In genomic region chr22:20405291-20405930, GRCh38 we compare ENCODE assay signal across 27 cellular contexts.
"Had no signal": no experiment of that assay in that cellular context is flagged by ENCODE, and none has a peak within 500 bp of the region (broad histone marks: within the 10 kb centered on the region; RNA-seq: fewer than 3 reads in every experiment).

No MANE protein-coding gene starts in this region.

- H3K4me1 ChIP-seq: adrenal gland, gastroesophageal sphincter, prostate gland had no signal

- H3K9me3 ChIP-seq: adrenal gland, body of pancreas, gastroesophageal sphincter, ovary, prostate gland, thoracic aorta had no signal

- H3K9me3 Mint-ChIP-seq: activated T-cell treated with anti-CD3 and anti-CD28 coated beads, Interleukin-2, amount 50 U/mL, for 72 hours; immature natural killer cell; stimulated activated effector memory CD8-positive, alpha-beta T cell treated with anti-CD3 and anti-CD28 coated beads, Interleukin-12 subunit alpha, Interleukin-12 subunit beta, amount 100 ng/mL, for 72 hours; stimulated activated naive CD8-positive, alpha-beta T cell treated with anti-CD3 and anti-CD28 coated beads, Interleukin-15, Interleukin-2, amounts not matched to agents 100 ng/mL and 50 ng/mL, for 24 hours had no signal

- H3K27me3 Mint-ChIP-seq: activated naive CD8-positive, alpha-beta T cell; naive thymus-derived CD4-positive, alpha-beta T cell; stimulated activated naive CD8-positive, alpha-beta T cell treated with anti-CD3 and anti-CD28 coated beads, Interleukin-15, Interleukin-2, amounts not matched to agents 100 ng/mL and 50 ng/mL, for 24 hours had no signal

- H3K27ac Mint-ChIP-seq: activated naive CD8-positive, alpha-beta T cell; activated T-cell treated with anti-CD3 and anti-CD28 coated beads, Interleukin-2, amount 50 U/mL, for 72 hours; naive thymus-derived CD4-positive, alpha-beta T cell; stimulated activated effector memory CD8-positive, alpha-beta T cell treated with anti-CD3 and anti-CD28 coated beads, Interleukin-12 subunit alpha, Interleukin-12 subunit beta, amount 100 ng/mL, for 72 hours; stimulated activated naive CD8-positive, alpha-beta T cell treated with anti-CD3 and anti-CD28 coated beads, Interleukin-15, Interleukin-2, amounts not matched to agents 100 ng/mL and 50 ng/mL, for 24 hours had no signal

- H3K27ac ChIP-seq: adrenal gland, body of pancreas, gastroesophageal sphincter, ovary, prostate gland, skin epidermis, thoracic aorta had no signal

- ATAC-seq: activated T-cell treated with anti-CD3 and anti-CD28 coated beads, Interleukin-2, amount 50 U/mL, for 72 hours; body of pancreas; gastroesophageal sphincter; left colon; naive thymus-derived CD4-positive, alpha-beta T cell; sciatic nerve; stimulated activated effector memory CD8-positive, alpha-beta T cell treated with anti-CD3 and anti-CD28 coated beads, Interleukin-12 subunit alpha, Interleukin-12 subunit beta, amount 100 ng/mL, for 72 hours had no signal

- H3K4me3 ChIP-seq: adrenal gland, body of pancreas, gastroesophageal sphincter, ovary, prostate gland, skin epidermis, thoracic aorta had no signal

- H3K36me3 ChIP-seq: ovary, prostate gland had no signal

- H3K27me3 ChIP-seq: adrenal gland, body of pancreas, gastroesophageal sphincter, ovary had no signal

- H3K4me3 Mint-ChIP-seq: activated naive CD8-positive, alpha-beta T cell; activated T-cell treated with anti-CD3 and anti-CD28 coated beads, Interleukin-2, amount 50 U/mL, for 72 hours; immature natural killer cell; naive thymus-derived CD4-positive, alpha-beta T cell; stimulated activated effector memory CD8-positive, alpha-beta T cell treated with anti-CD3 and anti-CD28 coated beads, Interleukin-12 subunit alpha, Interleukin-12 subunit beta, amount 100 ng/mL, for 72 hours; stimulated activated naive CD8-positive, alpha-beta T cell treated with anti-CD3 and anti-CD28 coated beads, Interleukin-15, Interleukin-2, amounts not matched to agents 100 ng/mL and 50 ng/mL, for 24 hours had no signal

- DNase-seq: activated CD4-positive, alpha-beta T cell treated with anti-CD3 and anti-CD28 coated beads for 4 hours; activated CD4-positive, alpha-beta T cell treated with anti-CD3 and anti-CD28 coated beads, Interleukin-2, amount 50 U/mL, for 4 hours; activated CD4-positive, CD25-positive, alpha-beta regulatory T cell; activated effector memory CD4-positive, alpha-beta T cell treated with Interleukin-2 at 50 U/mL for 16 hours; activated naive CD4-positive, alpha-beta T cell treated with Interleukin-2 at 50 U/mL for 16 hours; activated T-cell treated with anti-CD3 and anti-CD28 coated beads for 4 hours; activated T-cell treated with anti-CD3 and anti-CD28 coated beads, Interleukin-2, amount 50 U/mL, for 72 hours; body of pancreas; cortex of kidney; hypothalamus; immature natural killer cell; left colon; midbrain; naive thymus-derived CD4-positive, alpha-beta T cell; ovary; retina; stimulated activated CD4-positive, alpha-beta T cell treated with anti-CD3 and anti-CD28 coated beads, Interleukin-4, amount 100 ng/mL, for 24 hours; trophoblast cell had no signal
